ENCODE assay signal across 1 cellular context in the genomic region with DNA sequence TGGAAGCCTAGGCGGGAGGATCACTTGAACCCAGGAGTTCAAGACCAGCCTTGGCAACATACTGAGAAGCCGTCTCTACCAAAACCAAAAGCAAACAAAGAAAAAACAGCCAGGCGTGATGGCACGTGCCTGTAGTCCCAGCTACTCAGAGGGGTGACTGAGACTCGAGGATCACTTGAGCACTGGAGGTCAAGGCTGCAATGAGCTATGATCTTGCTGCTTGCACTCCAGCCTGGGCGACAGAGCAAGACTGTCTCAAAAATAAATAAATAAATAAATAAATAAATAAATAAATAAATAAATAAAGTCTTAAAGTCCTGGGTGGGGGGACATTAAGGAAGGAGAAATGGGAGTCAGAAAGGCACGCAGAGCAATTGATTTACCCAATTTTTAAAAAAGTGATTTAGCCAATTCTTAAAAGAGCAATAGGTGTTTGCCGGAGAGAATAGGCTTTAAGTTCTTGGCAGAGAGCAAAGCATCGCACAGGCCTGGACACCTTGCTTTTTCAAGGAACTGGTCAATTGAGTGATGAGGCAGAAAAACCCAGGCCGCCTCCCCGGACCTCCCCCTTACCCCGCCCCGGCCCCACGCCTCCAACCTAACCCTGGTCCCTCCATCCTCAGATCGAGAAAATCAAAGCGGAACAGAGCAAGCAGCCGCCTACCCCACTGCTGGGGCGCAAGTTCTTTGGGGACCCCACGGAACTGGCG.
A peak's percentile ranks its signal among the peaks of the same experiment; 100 is the strongest.
TF ChIP-seq lines count a peak whose summit lies in the region.

No MANE protein-coding gene starts in this region.

TF ChIP-seq in H1, 55 proteins besides CTCF, POLR2A, EP300 and RAD21:
- TF ChIP-seq TCF12 (IDR thresholded peaks at IDR 0.05; ENCODE audit: low read depth, low read length): no peak
- TF ChIP-seq, protein P1, sequence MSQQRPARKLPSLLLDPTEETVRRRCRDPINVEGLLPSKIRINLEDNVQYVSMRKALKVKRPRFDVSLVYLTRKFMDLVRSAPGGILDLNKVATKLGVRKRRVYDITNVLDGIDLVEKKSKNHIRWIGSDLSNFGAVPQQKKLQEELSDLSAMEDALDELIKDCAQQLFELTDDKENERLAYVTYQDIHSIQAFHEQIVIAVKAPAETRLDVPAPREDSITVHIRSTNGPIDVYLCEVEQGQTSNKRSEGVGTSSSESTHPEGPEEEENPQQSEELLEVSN (IDR thresholded peaks at IDR 0.05): peak; percentile 54
- TF ChIP-seq, protein P2, sequence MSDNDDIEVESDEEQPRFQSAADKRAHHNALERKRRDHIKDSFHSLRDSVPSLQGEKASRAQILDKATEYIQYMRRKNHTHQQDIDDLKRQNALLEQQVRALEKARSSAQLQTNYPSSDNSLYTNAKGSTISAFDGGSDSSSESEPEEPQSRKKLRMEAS (IDR thresholded peaks at IDR 0.05): peak; percentile 50; the same call in 1 of the 2 replicates
- no peak for TF ChIP-seq POU5F1 (IDR thresholded peaks at IDR 0.05; ENCODE audit: low read depth, low read length)
